Comparison of ENCODE assay signal across 8 cellular contexts in the genomic region with DNA sequence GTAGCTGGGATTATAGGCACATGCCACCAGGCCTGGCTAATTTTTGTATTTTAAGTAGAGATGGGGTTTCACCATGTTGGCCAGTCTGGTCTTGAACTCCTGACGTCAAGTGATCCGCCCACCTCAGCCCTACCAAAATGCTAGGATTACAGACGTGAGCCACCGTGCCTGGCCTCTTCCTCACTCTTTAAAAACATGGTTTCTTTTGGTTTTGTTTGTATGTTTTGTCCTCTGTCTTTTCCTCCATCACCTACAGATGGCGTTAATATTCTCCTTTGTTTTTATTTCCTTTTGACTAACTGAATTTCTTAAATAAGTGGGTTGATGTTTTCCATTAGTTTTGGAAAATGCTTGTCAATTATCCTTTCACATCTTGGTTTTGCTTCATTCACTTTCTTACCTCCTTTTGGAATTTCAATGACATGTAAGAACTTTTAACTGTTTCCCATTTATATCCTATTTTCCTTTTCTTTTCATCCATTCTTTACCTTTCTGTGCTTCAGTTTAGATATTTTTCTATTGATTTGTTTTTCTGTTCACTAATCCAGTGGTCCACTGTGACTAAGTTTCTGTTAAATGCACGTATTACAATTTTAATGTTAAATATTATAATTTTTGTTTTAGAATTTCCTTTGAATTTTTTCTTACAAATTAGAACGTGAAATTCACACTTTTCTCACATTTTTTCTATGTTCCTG.
DNase-seq lines count a peak whose midpoint lies in the region; ATAC-seq, FAIRE-seq and TF ChIP-seq lines count a peak whose summit lies in the region.

No MANE protein-coding gene starts in this region.

- peaks cover 0 to 2% of the 10 kb centered on the region in 2 donors for H3K27me3 ChIP-seq in tibial nerve

- ATAC-seq in GM21381 (IDR thresholded peaks at IDR 0.05; ENCODE audit: unreplicated experiment), result no peak
- no peak for ATAC-seq in HG02852 (IDR thresholded peaks at IDR 0.05; ENCODE audit: unreplicated experiment)

- TF ChIP-seq POLR2A in tibial nerve (IDR thresholded peaks at IDR 0.05), result no peak

- peak; percentile 25 for DNase-seq in CD1c-positive myeloid dendritic cell (ENCODE audit: extremely low spot score)
- no peak for DNase-seq in GM18507 (ENCODE audit: extremely low spot score, insufficient read length, low read depth)
- DNase-seq in SW480 (ENCODE audit: low spot score), result peak; percentile 44
- no peak for DNase-seq in NCI-H2171 (lab: John Stamatoyannopoulos, UW)
- no peak for DNase-seq in tibial nerve (ENCODE audit: low spot score in 2 of 2)

- 32 to 39% methylated on average over 7 of the region's 7 CpGs for WGBS in tibial nerve, 2 donors

- peak; percentile 66 for FAIRE-seq in GM18507 (lab: Jason Lieb, UNC)
- peak; percentile 72 for FAIRE-seq in islet of Langerhans (lab: Jason Lieb, UNC)

- H3K36me3 ChIP-seq in tibial nerve, result no peaks in the 10 kb centered on the region

- H3K27ac ChIP-seq in tibial nerve, result no peak overlapping the region

- no peaks in the 10 kb centered on the region for H3K9me3 ChIP-seq in tibial nerve

- no peak overlapping the region for H3K4me3 ChIP-seq in tibial nerve

- peaks cover 0 to 9% (median 7%) of the 10 kb centered on the region in 4 donors for H3K4me1 ChIP-seq in tibial nerve

- TF ChIP-seq CTCF in tibial nerve (IDR thresholded peaks at IDR 0.05), result peak in 2 of 5 experiments; percentile 21 to 25

- no peak for TF ChIP-seq EP300 in tibial nerve (IDR thresholded peaks at IDR 0.05)

Comparison
In these comparisons a context has a peak if more than half of its experiments do, and no peak if none do; other contexts are left out.
1. DNase-seq: peak in CD1c-positive myeloid dendritic cell (single experiment) and SW480 (single experiment); none in GM18507 (single experiment), NCI-H2171 (single experiment) and tibial nerve (0 of 2).